Comparison of ENCODE assay signal across 1 cellular context in the genomic region with DNA sequence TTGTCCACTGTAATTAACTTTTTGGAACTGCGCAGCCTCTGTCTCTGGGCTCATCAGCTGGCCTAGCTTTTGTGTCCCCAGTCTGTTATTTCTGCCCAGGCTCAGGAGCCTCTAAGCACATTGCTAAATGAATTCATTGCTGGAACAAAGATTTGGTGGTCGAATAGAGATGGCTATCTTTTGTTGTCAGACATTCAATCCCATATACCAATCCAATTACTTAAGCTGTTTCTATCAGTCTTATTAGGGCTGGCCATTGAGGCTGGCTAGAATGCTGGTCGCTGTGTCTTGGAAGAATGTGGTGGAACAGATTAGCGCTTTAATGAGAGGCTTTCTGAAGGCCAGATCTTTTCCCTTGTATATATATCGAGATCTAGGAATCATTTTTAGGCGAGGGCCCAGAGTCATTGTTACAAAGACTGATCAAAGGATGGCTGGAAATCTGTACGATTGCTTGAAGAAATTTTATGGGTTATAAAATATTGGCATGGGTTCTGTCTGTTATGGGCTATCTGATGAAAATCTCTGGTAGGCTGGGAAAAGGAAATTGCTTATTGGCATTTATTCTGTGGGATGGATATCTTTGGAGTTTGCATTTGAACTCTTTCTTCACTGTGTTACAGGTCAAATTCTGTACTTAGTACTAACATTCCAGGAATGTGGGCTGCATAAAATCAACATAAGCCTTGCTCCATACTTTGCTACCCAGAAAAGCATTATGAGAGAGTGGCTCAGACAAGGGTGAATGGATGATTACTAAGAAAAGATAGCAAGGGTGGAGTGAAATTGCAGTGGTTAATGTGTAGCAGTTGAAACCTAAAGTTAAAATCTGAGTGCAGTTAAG.
TF ChIP-seq lines count a peak whose summit lies in the region.

No MANE protein-coding gene starts in this region.

TF ChIP-seq in HepG2, 621 proteins besides CTCF, POLR2A, EP300 and RAD21 (continued from another document and continues in another):
- TF ChIP-seq, protein P1, sequence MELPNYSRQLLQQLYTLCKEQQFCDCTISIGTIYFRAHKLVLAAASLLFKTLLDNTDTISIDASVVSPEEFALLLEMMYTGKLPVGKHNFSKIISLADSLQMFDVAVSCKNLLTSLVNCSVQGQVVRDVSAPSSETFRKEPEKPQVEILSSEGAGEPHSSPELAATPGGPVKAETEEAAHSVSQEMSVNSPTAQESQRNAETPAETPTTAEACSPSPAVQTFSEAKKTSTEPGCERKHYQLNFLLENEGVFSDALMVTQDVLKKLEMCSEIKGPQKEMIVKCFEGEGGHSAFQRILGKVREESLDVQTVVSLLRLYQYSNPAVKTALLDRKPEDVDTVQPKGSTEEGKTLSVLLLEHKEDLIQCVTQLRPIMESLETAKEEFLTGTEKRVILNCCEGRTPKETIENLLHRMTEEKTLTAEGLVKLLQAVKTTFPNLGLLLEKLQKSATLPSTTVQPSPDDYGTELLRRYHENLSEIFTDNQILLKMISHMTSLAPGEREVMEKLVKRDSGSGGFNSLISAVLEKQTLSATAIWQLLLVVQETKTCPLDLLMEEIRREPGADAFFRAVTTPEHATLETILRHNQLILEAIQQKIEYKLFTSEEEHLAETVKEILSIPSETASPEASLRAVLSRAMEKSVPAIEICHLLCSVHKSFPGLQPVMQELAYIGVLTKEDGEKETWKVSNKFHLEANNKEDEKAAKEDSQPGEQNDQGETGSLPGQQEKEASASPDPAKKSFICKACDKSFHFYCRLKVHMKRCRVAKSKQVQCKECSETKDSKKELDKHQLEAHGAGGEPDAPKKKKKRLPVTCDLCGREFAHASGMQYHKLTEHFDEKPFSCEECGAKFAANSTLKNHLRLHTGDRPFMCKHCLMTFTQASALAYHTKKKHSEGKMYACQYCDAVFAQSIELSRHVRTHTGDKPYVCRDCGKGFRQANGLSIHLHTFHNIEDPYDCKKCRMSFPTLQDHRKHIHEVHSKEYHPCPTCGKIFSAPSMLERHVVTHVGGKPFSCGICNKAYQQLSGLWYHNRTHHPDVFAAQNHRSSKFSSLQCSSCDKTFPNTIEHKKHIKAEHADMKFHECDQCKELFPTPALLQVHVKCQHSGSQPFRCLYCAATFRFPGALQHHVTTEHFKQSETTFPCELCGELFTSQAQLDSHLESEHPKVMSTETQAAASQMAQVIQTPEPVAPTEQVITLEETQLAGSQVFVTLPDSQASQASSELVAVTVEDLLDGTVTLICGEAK (IDR thresholded peaks at IDR 0.05): no peak
- TF ChIP-seq, protein P1 (CRISPR knock-in tag; IDR thresholded peaks at IDR 0.05): no peak; the same call in 1 of the 2 replicates
- TF ChIP-seq ZNF20 (CRISPR knock-in tag; IDR thresholded peaks at IDR 0.05) (no peak), ATF1 (CRISPR knock-in tag; IDR thresholded peaks at IDR 0.05) (peak; percentile 65; the same call in 1 of the 2 replicates), HMGA1 (CRISPR knock-in tag; conservative IDR thresholded peaks at IDR 0.05) (no peak), SPEN (CRISPR knock-in tag; IDR thresholded peaks at IDR 0.05; ENCODE audit: low read depth) (no peak), ZNF792 (CRISPR knock-in tag; IDR thresholded peaks at IDR 0.05) (no peak; the same call in 1 of the 2 replicates), NFE2 (CRISPR knock-in tag; IDR thresholded peaks at IDR 0.05) (no peak), NONO (IDR thresholded peaks at IDR 0.05) (no peak), NONO (CRISPR knock-in tag; conservative IDR thresholded peaks at IDR 0.05) (peak; percentile 54; the same call in 1 of the 2 replicates), MED1 (CRISPR knock-in tag; IDR thresholded peaks at IDR 0.05) (peak; percentile 94), RFX1 (IDR thresholded peaks at IDR 0.05) (no peak), CEBPB (IDR thresholded peaks at IDR 0.05; ENCODE audit: borderline replicate concordance, low read depth, low read length) (peak; percentile 93; the same call in 1 of the 2 replicates), ADNP (CRISPR knock-in tag; IDR thresholded peaks at IDR 0.05) (no peak), ARNTL (CRISPR knock-in tag; IDR thresholded peaks at IDR 0.05) (0 out of 2 replicates have a peak, but pooled peaks have one; percentile 34), NKX3-1 (CRISPR knock-in tag; IDR thresholded peaks at IDR 0.05) (no peak), ZNF317 (CRISPR knock-in tag; IDR thresholded peaks at IDR 0.05) (peak; percentile 82; the same call in 1 of the 2 replicates), SOX13 (IDR thresholded peaks at IDR 0.05) (peak; percentile 88), SOX13 (CRISPR knock-in tag; conservative IDR thresholded peaks at IDR 0.05 in 1 of 2, IDR thresholded peaks at IDR 0.05 in 1 of 2) (peak in 1 of 2 experiments; percentile 97; a peak in 3 of 4 replicates), ZNF781 (CRISPR knock-in tag; IDR thresholded peaks at IDR 0.05; ENCODE audit: borderline replicate concordance, not compliant biosample characterization) (peak; percentile 56), GATAD1 (CRISPR knock-in tag; IDR thresholded peaks at IDR 0.05) (peak; percentile 70), ZNF136 (CRISPR knock-in tag; IDR thresholded peaks at IDR 0.05; ENCODE audit: low read depth) (0 out of 2 replicates have a peak, but pooled peaks have one; percentile 56), SMYD3 (CRISPR knock-in tag; IDR thresholded peaks at IDR 0.05) (no peak), PTBP1 (IDR thresholded peaks at IDR 0.05; ENCODE audit: low read depth, low read length, poor library complexity, severe bottlenecking) (no peak), ZNF468 (CRISPR knock-in tag; IDR thresholded peaks at IDR 0.05) (0 out of 2 replicates have a peak, but pooled peaks have one; percentile 35), STAT5B (CRISPR knock-in tag; IDR thresholded peaks at IDR 0.05) (peak; percentile 72; the same call in 1 of the 2 replicates), ZNF367 (CRISPR knock-in tag; IDR thresholded peaks at IDR 0.05; ENCODE audit: borderline replicate concordance) (no peak), ZNF713 (CRISPR knock-in tag; IDR thresholded peaks at IDR 0.05) (no peak), ZNF180 (CRISPR knock-in tag; IDR thresholded peaks at IDR 0.05; ENCODE audit: borderline replicate concordance, low read depth) (no peak), GATAD2A (CRISPR knock-in tag; IDR thresholded peaks at IDR 0.05) (peak; percentile 99), ZNF607 (CRISPR knock-in tag; IDR thresholded peaks at IDR 0.05; ENCODE audit: borderline replicate concordance) (no peak), GABPA (IDR thresholded peaks at IDR 0.05; ENCODE audit: low read depth, low read length) (no peak), GABPA (CRISPR knock-in tag; IDR thresholded peaks at IDR 0.05; ENCODE audit: low read depth) (peak; percentile 32; the same call in 1 of the 2 replicates), CEBPG (CRISPR knock-in tag; IDR thresholded peaks at IDR 0.05) (peak; percentile 95), ELF3 (CRISPR knock-in tag; IDR thresholded peaks at IDR 0.05) (peak; percentile 97), CHCHD3 (CRISPR knock-in tag; IDR thresholded peaks at IDR 0.05) (no peak), ZFP36L1 (CRISPR knock-in tag; IDR thresholded peaks at IDR 0.05) (0 out of 2 replicates have a peak, but pooled peaks have one; percentile 51), FOXA3 (CRISPR knock-in tag; IDR thresholded peaks at IDR 0.05) (peak; percentile 97), CCDC6 (CRISPR knock-in tag; IDR thresholded peaks at IDR 0.05) (no peak), RXRB (CRISPR knock-in tag; IDR thresholded peaks at IDR 0.05; ENCODE audit: borderline replicate concordance) (peak; percentile 99), ZNF12 (CRISPR knock-in tag; IDR thresholded peaks at IDR 0.05) (peak; percentile 77; the same call in 1 of the 2 replicates), JDP2 (CRISPR knock-in tag; IDR thresholded peaks at IDR 0.05; ENCODE audit: borderline replicate concordance) (no peak), FOXP1 (IDR thresholded peaks at IDR 0.05) (peak; percentile 23; the same call in 1 of the 2 replicates), FOXP1 (CRISPR knock-in tag; IDR thresholded peaks at IDR 0.05) (peak; percentile 93), ZNF343 (CRISPR knock-in tag; IDR thresholded peaks at IDR 0.05) (0 out of 2 replicates have a peak, but pooled peaks have one; percentile 60), ZNF629 (CRISPR knock-in tag; conservative IDR thresholded peaks at IDR 0.05) (no peak; the same call in 1 of the 2 replicates), NFATC3 (CRISPR knock-in tag; IDR thresholded peaks at IDR 0.05) (no peak), NCOA1 (CRISPR knock-in tag; IDR thresholded peaks at IDR 0.05) (0 out of 2 replicates have a peak, but pooled peaks have one; percentile 68), NR1H2 (CRISPR knock-in tag; IDR thresholded peaks at IDR 0.05; ENCODE audit: borderline replicate concordance, low read depth) (no peak)
- TF ChIP-seq, protein P2, sequence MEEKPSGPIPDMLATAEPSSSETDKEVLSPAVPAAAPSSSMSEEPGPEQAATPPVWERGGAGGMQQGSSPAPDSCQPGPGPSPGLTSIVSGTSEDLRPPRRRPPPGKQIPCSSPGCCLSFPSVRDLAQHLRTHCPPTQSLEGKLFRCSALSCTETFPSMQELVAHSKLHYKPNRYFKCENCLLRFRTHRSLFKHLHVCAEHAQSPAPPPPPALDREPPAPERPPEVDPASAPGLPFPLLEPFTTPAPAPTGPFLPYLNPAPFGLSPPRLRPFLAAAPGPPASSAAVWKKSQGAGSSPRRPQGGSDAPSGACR (CRISPR knock-in tag; IDR thresholded peaks at IDR 0.05): peak; percentile 87; the same call in 1 of the 2 replicates
- TF ChIP-seq, protein P3, sequence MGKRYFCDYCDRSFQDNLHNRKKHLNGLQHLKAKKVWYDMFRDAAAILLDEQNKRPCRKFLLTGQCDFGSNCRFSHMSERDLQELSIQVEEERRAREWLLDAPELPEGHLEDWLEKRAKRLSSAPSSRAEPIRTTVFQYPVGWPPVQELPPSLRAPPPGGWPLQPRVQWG (CRISPR knock-in tag; IDR thresholded peaks at IDR 0.05; ENCODE audit: borderline replicate concordance, low read depth): no peak
- TF ChIP-seq, protein P4, sequence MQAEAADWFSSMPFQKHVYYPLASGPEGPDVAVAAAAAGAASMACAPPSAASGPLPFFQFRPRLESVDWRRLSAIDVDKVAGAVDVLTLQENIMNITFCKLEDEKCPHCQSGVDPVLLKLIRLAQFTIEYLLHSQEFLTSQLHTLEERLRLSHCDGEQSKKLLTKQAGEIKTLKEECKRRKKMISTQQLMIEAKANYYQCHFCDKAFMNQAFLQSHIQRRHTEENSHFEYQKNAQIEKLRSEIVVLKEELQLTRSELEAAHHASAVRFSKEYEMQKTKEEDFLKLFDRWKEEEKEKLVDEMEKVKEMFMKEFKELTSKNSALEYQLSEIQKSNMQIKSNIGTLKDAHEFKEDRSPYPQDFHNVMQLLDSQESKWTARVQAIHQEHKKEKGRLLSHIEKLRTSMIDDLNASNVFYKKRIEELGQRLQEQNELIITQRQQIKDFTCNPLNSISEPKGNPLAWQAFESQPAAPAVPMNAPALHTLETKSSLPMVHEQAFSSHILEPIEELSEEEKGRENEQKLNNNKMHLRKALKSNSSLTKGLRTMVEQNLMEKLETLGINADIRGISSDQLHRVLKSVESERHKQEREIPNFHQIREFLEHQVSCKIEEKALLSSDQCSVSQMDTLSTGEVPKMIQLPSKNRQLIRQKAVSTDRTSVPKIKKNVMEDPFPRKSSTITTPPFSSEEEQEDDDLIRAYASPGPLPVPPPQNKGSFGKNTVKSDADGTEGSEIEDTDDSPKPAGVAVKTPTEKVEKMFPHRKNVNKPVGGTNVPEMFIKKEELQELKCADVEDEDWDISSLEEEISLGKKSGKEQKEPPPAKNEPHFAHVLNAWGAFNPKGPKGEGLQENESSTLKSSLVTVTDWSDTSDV (CRISPR knock-in tag; IDR thresholded peaks at IDR 0.05): no peak
- TF ChIP-seq, protein P5, sequence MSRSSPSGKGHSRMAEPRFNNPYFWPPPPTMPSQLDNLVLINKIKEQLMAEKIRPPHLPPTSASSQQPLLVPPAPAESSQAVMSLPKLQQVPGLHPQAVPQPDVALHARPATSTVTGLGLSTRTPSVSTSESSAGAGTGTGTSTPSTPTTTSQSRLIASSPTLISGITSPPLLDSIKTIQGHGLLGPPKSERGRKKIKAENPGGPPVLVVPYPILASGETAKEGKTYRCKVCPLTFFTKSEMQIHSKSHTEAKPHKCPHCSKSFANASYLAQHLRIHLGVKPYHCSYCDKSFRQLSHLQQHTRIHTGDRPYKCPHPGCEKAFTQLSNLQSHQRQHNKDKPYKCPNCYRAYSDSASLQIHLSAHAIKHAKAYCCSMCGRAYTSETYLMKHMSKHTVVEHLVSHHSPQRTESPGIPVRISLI (CRISPR knock-in tag; IDR thresholded peaks at IDR 0.05; ENCODE audit: borderline replicate concordance): peak; percentile 68; the same call in 1 of the 2 replicates
